ENCODE assay signal across 8 cellular contexts in the genomic region with DNA sequence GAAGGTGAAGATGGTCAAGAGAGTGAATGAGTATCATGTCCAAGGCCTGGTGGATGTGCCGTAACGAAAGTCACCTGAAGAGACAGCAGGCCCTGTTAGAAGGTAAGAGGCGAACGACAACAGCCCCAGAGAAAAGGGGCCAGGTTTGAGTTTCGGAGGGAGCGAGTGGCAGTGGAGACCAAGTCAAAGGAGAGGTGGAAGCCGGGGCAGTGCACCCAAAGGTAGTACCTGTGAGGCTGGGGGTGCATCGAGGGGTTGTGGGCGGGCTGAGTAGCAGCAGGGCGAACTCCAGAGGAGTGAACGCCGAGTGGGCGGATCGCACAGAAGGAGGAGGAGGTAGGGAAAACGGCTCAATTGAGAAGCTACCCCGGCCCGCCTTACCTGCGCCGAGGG. TPM values are rescaled to one million over a fixed set of nuclear protein-coding genes. Genes with fewer than 3 reads are reported as not detected.
A peak's percentile ranks its signal among the peaks of the same experiment; 100 is the strongest.
DNase-seq lines count a peak whose midpoint lies in the region; ATAC-seq and TF ChIP-seq lines count a peak whose summit lies in the region.

No MANE protein-coding gene starts in this region.

- no peak for DNase-seq in GM06990 (ENCODE audit: extremely low read depth, insufficient read length)
- no peak for DNase-seq in activated CD4-positive, alpha-beta memory T cell treated with anti-CD3 and anti-CD28 coated beads, Interleukin-2, amount 10 ng/mL, durations not matched to agents 7 days and 5 days
- no peak for DNase-seq in cardiac muscle cell (ENCODE audit: low read depth in 1 of 2, low spot score in 1 of 2)
- DNase-seq in sigmoid colon, result no peak
- no peak for DNase-seq in NCI-H2196 (lab: John Stamatoyannopoulos, UW; ENCODE audit: unreplicated experiment)
- DNase-seq in AG08395 (ENCODE audit: low spot score), result no peak

- TF ChIP-seq POLR2A in sigmoid colon (IDR thresholded peaks at IDR 0.05), result no peak

- no peaks in the 10 kb centered on the region for H3K27me3 Mint-ChIP-seq in activated CD4-positive, alpha-beta memory T cell treated with anti-CD3 and anti-CD28 coated beads, Interleukin-2, amount 10 ng/mL, durations not matched to agents 7 days and 5 days

- ATAC-seq in GM19468 (IDR thresholded peaks at IDR 0.05; ENCODE audit: extremely low read depth, unreplicated experiment) (peak; percentile 20), HG03558 (IDR thresholded peaks at IDR 0.05; ENCODE audit: extremely low read depth, unreplicated experiment) (peak; percentile 13)

- peaks cover 61% of the 10 kb centered on the region for H3K4me1 Mint-ChIP-seq in activated CD4-positive, alpha-beta memory T cell treated with anti-CD3 and anti-CD28 coated beads, Interleukin-2, amount 10 ng/mL, durations not matched to agents 7 days and 5 days

- peaks cover 67% of the 10 kb centered on the region for H3K36me3 Mint-ChIP-seq in activated CD4-positive, alpha-beta memory T cell treated with anti-CD3 and anti-CD28 coated beads, Interleukin-2, amount 10 ng/mL, durations not matched to agents 7 days and 5 days (ENCODE audit: low read depth)

- H3K27ac ChIP-seq in cardiac muscle cell (peak overlapping the region; percentile 84), sigmoid colon (peak overlapping the region; percentile 91 to 96 (median 94))

- H3K4me3 ChIP-seq in GM06990 (replicated peaks; ENCODE audit: low read depth, low read length) (peak overlapping the region; percentile 88), cardiac muscle cell (peak overlapping the region; percentile 90), sigmoid colon (peak overlapping the region; percentile 60 to 76 (median 70))

- H3K9me3 ChIP-seq in cardiac muscle cell (ENCODE audit: low read depth) (no peaks in the 10 kb centered on the region), sigmoid colon (no peaks in the 10 kb centered on the region)

- peaks cover 13% of the 10 kb centered on the region for H3K4me1 ChIP-seq in cardiac muscle cell (ENCODE audit: low read depth)
- peaks cover 0 to 39% (median 35%) of the 10 kb centered on the region in 4 donors for H3K4me1 ChIP-seq in sigmoid colon

- intact Hi-C loops in sigmoid colon (cut with DNase I), result loop anchor here (2.0 to 5.0 kb wide), 4 partner anchors 50 to 275 kb away; a partner anchor contains a TSS

- H3K27me3 ChIP-seq in GM06990 (replicated peaks; ENCODE audit: control insufficient read depth, insufficient read depth, low read length) (no peaks in the 10 kb centered on the region), cardiac muscle cell (no peaks in the 10 kb centered on the region), sigmoid colon (no peaks in the 10 kb centered on the region)

- H3K36me3 ChIP-seq in GM06990 (ENCODE audit: control insufficient read depth, insufficient read depth, low read length), result no peaks in the 10 kb centered on the region; the same call in none of the 2 replicates
- peaks cover 3% of the 10 kb centered on the region for H3K36me3 ChIP-seq in cardiac muscle cell
- peaks cover 0 to 8% (median 5%) of the 10 kb centered on the region in 4 donors for H3K36me3 ChIP-seq in sigmoid colon

- no peaks in the 10 kb centered on the region for H3K9me3 Mint-ChIP-seq in activated CD4-positive, alpha-beta memory T cell treated with anti-CD3 and anti-CD28 coated beads, Interleukin-2, amount 10 ng/mL, durations not matched to agents 7 days and 5 days

- TF ChIP-seq EP300 in sigmoid colon (IDR thresholded peaks at IDR 0.05), result no peak

- H3K27ac Mint-ChIP-seq in activated CD4-positive, alpha-beta memory T cell treated with anti-CD3 and anti-CD28 coated beads, Interleukin-2, amount 10 ng/mL, durations not matched to agents 7 days and 5 days, result peak overlapping the region; percentile 99

- no peak for TF ChIP-seq CTCF in GM06990 (IDR thresholded peaks at IDR 0.05; ENCODE audit: insufficient read depth, low read length, poor library complexity, severe bottlenecking)
- TF ChIP-seq CTCF in cardiac muscle cell (IDR thresholded peaks at IDR 0.05; ENCODE audit: low read depth, low read length), result no peak
- TF ChIP-seq CTCF in sigmoid colon (IDR thresholded peaks at IDR 0.05), result no peak

- CTCF ChIA-PET in activated CD4-positive, alpha-beta memory T cell treated with anti-CD3 and anti-CD28 coated beads, Interleukin-2, amount 10 ng/mL, durations not matched to agents 7 days and 5 days (lab: Charles Lee), result interaction anchor here (0.6 kb wide), 2 partner anchors 35 to 105 kb away, joined by 3 read pairs; no protein-coding TSS in a partner anchor

- WGBS in sigmoid colon, 2 donors, result 0 to 1% methylated on average over 19 of the region's 19 CpGs

- H3K4me3 Mint-ChIP-seq in activated CD4-positive, alpha-beta memory T cell treated with anti-CD3 and anti-CD28 coated beads, Interleukin-2, amount 10 ng/mL, durations not matched to agents 7 days and 5 days, result peak overlapping the region; percentile 93

- POLR2A ChIA-PET in activated CD4-positive, alpha-beta memory T cell treated with anti-CD3 and anti-CD28 coated beads, Interleukin-2, amount 10 ng/mL, durations not matched to agents 7 days and 5 days (lab: Charles Lee), result interaction anchor here (0.8 to 2.6 kb wide), 8 partner anchors 10 to 281 kb away, joined by 3 to 19 read pairs (median 4); a partner anchor contains a TSS

RNA-seq across cellular contexts. Expression of a gene that starts 0.4 kb away (rescaled TPM):
- total RNA-seq in activated CD4-positive, alpha-beta memory T cell treated with anti-CD3 and anti-CD28 coated beads, Interleukin-2, amount 10 ng/mL, durations not matched to agents 7 days and 5 days, result 10 to 100 TPM; 30.2 to 32.7 TPM
- total RNA-seq in cardiac muscle cell (14.3 and 16.5 TPM in 2 replicates), sigmoid colon (10 to 100 TPM in 2 of 4 donors, 1 to 10 TPM in 2; 6.6 to 11.4 (median 10.5) TPM)
- polyA plus RNA-seq in cardiac muscle cell (4.2 and 5.8 TPM in 2 replicates), sigmoid colon (1 to 10 TPM; 1.8 to 6.0 (median 3.6) TPM)

RNA-seq across cellular contexts. Expression of a gene that starts 0.8 kb away (rescaled TPM):
- total RNA-seq in activated CD4-positive, alpha-beta memory T cell treated with anti-CD3 and anti-CD28 coated beads, Interleukin-2, amount 10 ng/mL, durations not matched to agents 7 days and 5 days, result 10 to 100 TPM; 77.1 to 77.3 TPM
- 28.9 and 32.0 TPM in 2 replicates for total RNA-seq in cardiac muscle cell
- 16.6 and 26.9 TPM in 2 replicates for polyA plus RNA-seq in cardiac muscle cell
- total RNA-seq in sigmoid colon, result 10 to 100 TPM; 25.0 to 36.2 (median 28.5) TPM
- 10 to 100 TPM in 1 of 3 donors, 1 to 10 TPM in 2; 9.6 to 23.8 (median 9.7) TPM for polyA plus RNA-seq in sigmoid colon

RNA-seq across cellular contexts. Expression of a gene that starts 39.9 kb away (rescaled TPM):
- under 1 TPM; 0.10 to 0.38 TPM for total RNA-seq in activated CD4-positive, alpha-beta memory T cell treated with anti-CD3 and anti-CD28 coated beads, Interleukin-2, amount 10 ng/mL, durations not matched to agents 7 days and 5 days
- total RNA-seq in cardiac muscle cell, result 1.2 and 1.6 TPM in 2 replicates
- 1.7 and 3.3 TPM in 2 replicates for polyA plus RNA-seq in cardiac muscle cell
- 10 to 100 TPM; 10.9 to 42.4 (median 30.4) TPM for total RNA-seq in sigmoid colon
- polyA plus RNA-seq in sigmoid colon, result under 1 TPM in 1 of 3 donors, not detected in 2; 0.64 TPM
